ENCODE assay signal across 8 cellular contexts in genomic region chr2:42569116-42569711, GRCh38. TPM values are rescaled to one million over a fixed set of nuclear protein-coding genes. Genes with fewer than 3 reads are reported as not detected.
DNase-seq lines count a peak whose midpoint lies in the region; ATAC-seq and TF ChIP-seq lines count a peak whose summit lies in the region.

No MANE protein-coding gene starts in this region.

- H3K9me3 Mint-ChIP-seq in brain = no peaks in the 10 kb centered on the region

- no peaks in the 10 kb centered on the region for H4K20me1 ChIP-seq in OCI-LY3 (ENCODE audit: insufficient read depth, low read length)

- ATAC-seq in HG02610 (IDR thresholded peaks at IDR 0.05; ENCODE audit: unreplicated experiment) (peak; percentile 5), HG02884 (IDR thresholded peaks at IDR 0.05; ENCODE audit: unreplicated experiment) (no peak), GM18858 (IDR thresholded peaks at IDR 0.05; ENCODE audit: unreplicated experiment) (no peak)

- H3K9me3 ChIP-seq in OCI-LY3 (ENCODE audit: insufficient read depth, low read length) (no peaks in the 10 kb centered on the region; the same call in 1 of the 2 replicates), skeletal muscle tissue (ENCODE audit: control insufficient read depth in 3 of 3, low read length in 3 of 3) (no peaks in the 10 kb centered on the region)

- H3K27me3 Mint-ChIP-seq in brain = peaks cover 3% of the 10 kb centered on the region

- peak overlapping the region; percentile 89 to 92 (median 91) for H3K4me3 Mint-ChIP-seq in brain

- peak; percentile 40 for DNase-seq in EL
- DNase-seq in iPS-NIHi11 (ENCODE audit: low spot score) = peak; percentile 42

- H3K4me3 ChIP-seq in OCI-LY3 (ENCODE audit: low read length) (peak overlapping the region; percentile 85), skeletal muscle tissue (ENCODE audit: low read length in 3 of 3) (peak overlapping the region; percentile 80 to 82 (median 81))

- H3K36me3 Mint-ChIP-seq in brain = peaks cover 31% of the 10 kb centered on the region

- no peak overlapping the region for H2AFZ ChIP-seq in OCI-LY3 (ENCODE audit: low read depth, low read length)

- H3K27me3 ChIP-seq in OCI-LY3 (ENCODE audit: low read depth, low read length) (no peaks in the 10 kb centered on the region), skeletal muscle tissue (ENCODE audit: control insufficient read depth in 3 of 3, insufficient read depth in 3 of 3, low read length in 3 of 3) (no peaks in the 10 kb centered on the region)

- peak overlapping the region; percentile 80 for H3K4me2 ChIP-seq in OCI-LY3 (ENCODE audit: low read length)

- peaks cover 23% of the 10 kb centered on the region for H3K4me1 Mint-ChIP-seq in brain

- H3K79me2 ChIP-seq in OCI-LY3 (ENCODE audit: low read length) = peaks cover 13% of the 10 kb centered on the region

- peak overlapping the region; percentile 57 for H3K27ac ChIP-seq in OCI-LY3 (ENCODE audit: low read length)
- H3K27ac ChIP-seq in skeletal muscle tissue (ENCODE audit: low read depth, low read length) = peak overlapping the region; percentile 44

- H3K4me1 ChIP-seq in OCI-LY3 (ENCODE audit: low read length) = peaks cover 26% of the 10 kb centered on the region
- peaks cover 9 to 12% (median 9%) of the 10 kb centered on the region in 3 donors for H3K4me1 ChIP-seq in skeletal muscle tissue (ENCODE audit: control insufficient read depth in 3 of 3, insufficient read depth in 3 of 3, low read length in 3 of 3)

- TF ChIP-seq CTCF in OCI-LY3 (IDR thresholded peaks at IDR 0.05; ENCODE audit: low read depth, low read length) (no peak), brain (conservative IDR thresholded peaks at IDR 0.05) (no peak)

- peaks cover 12% of the 10 kb centered on the region for H3K36me3 ChIP-seq in OCI-LY3 (replicated peaks; ENCODE audit: low read depth, low read length)
- no peaks in the 10 kb centered on the region for H3K36me3 ChIP-seq in skeletal muscle tissue (ENCODE audit: control insufficient read depth in 3 of 3, insufficient read depth in 3 of 3, low read length in 3 of 3)

- H3K9ac ChIP-seq in OCI-LY3 (ENCODE audit: low read length) = peak overlapping the region; percentile 91
- peak overlapping the region; percentile 72 to 79 (median 75) for H3K9ac ChIP-seq in skeletal muscle tissue (ENCODE audit: low read depth in 1 of 3, low read length in 3 of 3)

- peak overlapping the region; percentile 93 to 98 (median 95) for H3K27ac Mint-ChIP-seq in brain

RNA-seq across cellular contexts. Expression of gene MTA3, which starts 0.8 kb away (rescaled TPM):
- polyA plus RNA-seq in brain (ENCODE audit: insufficient read depth, low read depth, low replicate concordance) = 26.9 TPM
- total RNA-seq in skeletal muscle tissue = 26.6 TPM
